ENCODE assay signal across 30 cellular contexts in the genomic region with DNA sequence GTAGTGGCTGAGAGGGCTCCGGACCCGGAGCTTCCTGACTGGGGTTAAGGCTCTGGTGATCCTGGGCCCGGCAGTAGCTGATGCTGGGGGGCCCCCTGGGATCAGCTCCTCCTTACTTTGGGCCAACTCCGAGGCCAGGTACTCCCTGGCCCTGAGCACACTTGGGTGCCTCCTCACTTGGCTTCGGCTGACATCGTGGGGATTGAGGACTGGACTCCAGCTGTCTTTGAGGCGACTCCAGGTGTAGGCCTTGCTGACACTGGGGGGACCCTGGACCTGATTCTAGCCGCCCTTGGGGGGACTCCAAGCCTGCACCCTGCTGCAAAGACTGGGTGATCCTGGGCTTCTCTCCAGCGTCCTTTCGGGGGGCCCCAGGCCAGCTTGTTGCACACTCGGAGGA.
"Had no signal": no experiment of that assay in that cellular context is flagged by ENCODE, and none has a peak within 500 bp of the region (broad histone marks: within the 10 kb centered on the region; RNA-seq: fewer than 3 reads in every experiment).

No MANE protein-coding gene starts in this region.

- H3K4me3 ChIP-seq: ovary, psoas muscle, right lobe of liver, sigmoid colon, suprapubic skin, testis, tibial nerve, upper lobe of left lung, uterus had no signal

- H3K9me3 ChIP-seq: ovary, psoas muscle, right lobe of liver, suprapubic skin, testis, upper lobe of left lung had no signal

- H3K4me3 Mint-ChIP-seq: naive thymus-derived CD8-positive, alpha-beta T cell; natural killer cell treated with Interleukin-12 subunit alpha and Interleukin-12 subunit beta and Interleukin-15 and Interleukin-18, amount 100 ng/mL, for 72 hours; nephron progenitor cell; neural crest cell; stimulated activated memory B cell treated with anti-CD40 and anti-IgM and Interleukin-4, amounts not matched to agents 10 μg/mL and 1 μg/mL and 100 μg/mL, for 72 hours; stimulated activated naive CD8-positive, alpha-beta T cell treated with anti-CD3 and anti-CD28 coated beads, Interleukin-15, amount 100 ng/mL, for 72 hours had no signal

- H3K27ac Mint-ChIP-seq: naive B cell; naive thymus-derived CD8-positive, alpha-beta T cell; natural killer cell treated with Interleukin-12 subunit alpha and Interleukin-12 subunit beta and Interleukin-15 and Interleukin-18, amount 100 ng/mL, for 72 hours; nephron progenitor cell; progenitor cell of endocrine pancreas; stimulated activated memory B cell treated with anti-CD40 and anti-IgM and Interleukin-4, amounts not matched to agents 10 μg/mL and 1 μg/mL and 100 μg/mL, for 72 hours; stimulated activated naive CD8-positive, alpha-beta T cell treated with anti-CD3 and anti-CD28 coated beads, Interleukin-15, amount 100 ng/mL, for 72 hours had no signal

- H3K9me3 Mint-ChIP-seq: natural killer cell treated with Interleukin-12 subunit alpha and Interleukin-12 subunit beta and Interleukin-15 and Interleukin-18, amount 100 ng/mL, for 72 hours; stimulated activated memory B cell treated with anti-CD40 and anti-IgM and Interleukin-4, amounts not matched to agents 10 μg/mL and 1 μg/mL and 100 μg/mL, for 72 hours had no signal

- H3K4me1 Mint-ChIP-seq: naive B cell; nephron progenitor cell; neural crest cell; stimulated activated memory B cell treated with anti-CD40 and anti-IgM and Interleukin-4, amounts not matched to agents 10 μg/mL and 1 μg/mL and 100 μg/mL, for 72 hours; stimulated activated naive CD8-positive, alpha-beta T cell treated with anti-CD3 and anti-CD28 coated beads, Interleukin-15, amount 100 ng/mL, for 72 hours had no signal

- H3K4me1 ChIP-seq: parathyroid adenoma, psoas muscle, right lobe of liver, sigmoid colon, suprapubic skin, testis, tibial nerve, upper lobe of left lung, uterus had no signal

- H2AFZ ChIP-seq: parathyroid adenoma had no signal

- H3K27me3 ChIP-seq: ovary, right lobe of liver, sigmoid colon, suprapubic skin, testis, tibial nerve, upper lobe of left lung, uterus had no signal

- H3K79me2 ChIP-seq: parathyroid adenoma had no signal

- DNase-seq: naive B cell; naive thymus-derived CD8-positive, alpha-beta T cell; nephron progenitor cell; occipital lobe; ovary; posterior cingulate gyrus; psoas muscle; right cardiac atrium; right lobe of liver; sigmoid colon; small intestine; stimulated activated CD4-positive, alpha-beta T cell treated with anti-CD3 and anti-CD28 coated beads, Interleukin-12 subunit alpha, Interleukin-12 subunit beta, amount 100 ng/mL, for 4 hours; stimulated activated CD4-positive, alpha-beta T cell treated with anti-CD3 and anti-CD28 coated beads, Interleukin-1b, Interleukin-23, amount 100 ng/mL, for 48 hours; stimulated activated CD4-positive, alpha-beta T cell treated with anti-CD3 and anti-CD28 coated beads, Interleukin-4, amount 100 ng/mL, for 1 hour; stimulated activated CD4-positive, alpha-beta T cell treated with anti-CD3 and anti-CD28 coated beads, Interleukin-4, amount 100 ng/mL, for 4 hours; stimulated activated CD8-positive, alpha-beta memory T cell treated with anti-CD3 and anti-CD28 coated beads, Interleukin-4, amount 100 ng/mL, for 48 hours; stimulated activated naive CD4-positive, alpha-beta T cell; stimulated activated naive CD8-positive, alpha-beta T cell treated with anti-CD3 and anti-CD28 coated beads, Interleukin-15, amount 100 ng/mL, for 72 hours; stimulated activated naive CD8-positive, alpha-beta T cell treated with anti-CD3 and anti-CD28 coated beads, Interleukin-15, Interleukin-2, amounts not matched to agents 100 U/mL and 50 U/mL, for 24 hours; substantia nigra; testis; uterus had no signal

- H3K9ac ChIP-seq: parathyroid adenoma had no signal

- H3K36me3 ChIP-seq: ovary, right lobe of liver, sigmoid colon, suprapubic skin, tibial nerve, upper lobe of left lung, uterus had no signal

- ATAC-seq: naive thymus-derived CD8-positive, alpha-beta T cell; natural killer cell treated with Interleukin-12 subunit alpha and Interleukin-12 subunit beta and Interleukin-15 and Interleukin-18, amount 100 ng/mL, for 72 hours; psoas muscle; right cardiac atrium; right lobe of liver; stimulated activated memory B cell treated with anti-CD40 and anti-IgM and Interleukin-4, amounts not matched to agents 10 μg/mL and 1 μg/mL and 100 μg/mL, for 72 hours; stimulated activated naive CD8-positive, alpha-beta T cell treated with anti-CD3 and anti-CD28 coated beads, Interleukin-15, amount 100 ng/mL, for 72 hours; stimulated activated naive CD8-positive, alpha-beta T cell treated with anti-CD3 and anti-CD28 coated beads, Interleukin-15, Interleukin-2, amounts not matched to agents 100 U/mL and 50 U/mL, for 24 hours had no signal

- H3K27ac ChIP-seq: ovary, parathyroid adenoma, psoas muscle, right lobe of liver, sigmoid colon, suprapubic skin, testis, tibial nerve, upper lobe of left lung, uterus had no signal

- H3K27me3 Mint-ChIP-seq: stimulated activated memory B cell treated with anti-CD40 and anti-IgM and Interleukin-4, amounts not matched to agents 10 μg/mL and 1 μg/mL and 100 μg/mL, for 72 hours had no signal

- H3K36me3 Mint-ChIP-seq: natural killer cell treated with Interleukin-12 subunit alpha and Interleukin-12 subunit beta and Interleukin-15 and Interleukin-18, amount 100 ng/mL, for 72 hours; stimulated activated memory B cell treated with anti-CD40 and anti-IgM and Interleukin-4, amounts not matched to agents 10 μg/mL and 1 μg/mL and 100 μg/mL, for 72 hours had no signal
